Comparison of ENCODE assay signal across 1 cellular context in the genomic region with DNA sequence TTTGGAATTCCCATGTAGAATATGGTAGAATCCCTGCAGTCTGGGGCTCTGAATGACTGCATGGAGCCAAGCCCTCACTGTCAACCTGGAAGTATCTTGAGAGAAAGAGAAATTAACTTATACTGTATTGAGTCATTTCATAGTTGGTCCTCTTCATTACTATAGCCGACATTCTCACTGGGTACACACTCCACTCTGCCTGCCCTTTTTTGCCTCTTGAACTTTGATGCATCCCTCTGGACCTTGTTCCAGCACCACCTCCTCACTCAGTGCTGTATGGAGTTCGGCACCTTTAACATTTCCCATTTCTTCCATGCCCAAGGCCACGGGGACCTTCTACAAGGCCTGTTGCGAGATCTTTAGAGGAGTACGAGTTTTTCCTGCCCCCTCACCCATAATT.
TF ChIP-seq lines count a peak whose summit lies in the region.

No MANE protein-coding gene starts in this region.

TF ChIP-seq in GM12878, 131 proteins besides CTCF, POLR2A, EP300 and RAD21 (continued from another document):
- TF ChIP-seq, protein P1, sequence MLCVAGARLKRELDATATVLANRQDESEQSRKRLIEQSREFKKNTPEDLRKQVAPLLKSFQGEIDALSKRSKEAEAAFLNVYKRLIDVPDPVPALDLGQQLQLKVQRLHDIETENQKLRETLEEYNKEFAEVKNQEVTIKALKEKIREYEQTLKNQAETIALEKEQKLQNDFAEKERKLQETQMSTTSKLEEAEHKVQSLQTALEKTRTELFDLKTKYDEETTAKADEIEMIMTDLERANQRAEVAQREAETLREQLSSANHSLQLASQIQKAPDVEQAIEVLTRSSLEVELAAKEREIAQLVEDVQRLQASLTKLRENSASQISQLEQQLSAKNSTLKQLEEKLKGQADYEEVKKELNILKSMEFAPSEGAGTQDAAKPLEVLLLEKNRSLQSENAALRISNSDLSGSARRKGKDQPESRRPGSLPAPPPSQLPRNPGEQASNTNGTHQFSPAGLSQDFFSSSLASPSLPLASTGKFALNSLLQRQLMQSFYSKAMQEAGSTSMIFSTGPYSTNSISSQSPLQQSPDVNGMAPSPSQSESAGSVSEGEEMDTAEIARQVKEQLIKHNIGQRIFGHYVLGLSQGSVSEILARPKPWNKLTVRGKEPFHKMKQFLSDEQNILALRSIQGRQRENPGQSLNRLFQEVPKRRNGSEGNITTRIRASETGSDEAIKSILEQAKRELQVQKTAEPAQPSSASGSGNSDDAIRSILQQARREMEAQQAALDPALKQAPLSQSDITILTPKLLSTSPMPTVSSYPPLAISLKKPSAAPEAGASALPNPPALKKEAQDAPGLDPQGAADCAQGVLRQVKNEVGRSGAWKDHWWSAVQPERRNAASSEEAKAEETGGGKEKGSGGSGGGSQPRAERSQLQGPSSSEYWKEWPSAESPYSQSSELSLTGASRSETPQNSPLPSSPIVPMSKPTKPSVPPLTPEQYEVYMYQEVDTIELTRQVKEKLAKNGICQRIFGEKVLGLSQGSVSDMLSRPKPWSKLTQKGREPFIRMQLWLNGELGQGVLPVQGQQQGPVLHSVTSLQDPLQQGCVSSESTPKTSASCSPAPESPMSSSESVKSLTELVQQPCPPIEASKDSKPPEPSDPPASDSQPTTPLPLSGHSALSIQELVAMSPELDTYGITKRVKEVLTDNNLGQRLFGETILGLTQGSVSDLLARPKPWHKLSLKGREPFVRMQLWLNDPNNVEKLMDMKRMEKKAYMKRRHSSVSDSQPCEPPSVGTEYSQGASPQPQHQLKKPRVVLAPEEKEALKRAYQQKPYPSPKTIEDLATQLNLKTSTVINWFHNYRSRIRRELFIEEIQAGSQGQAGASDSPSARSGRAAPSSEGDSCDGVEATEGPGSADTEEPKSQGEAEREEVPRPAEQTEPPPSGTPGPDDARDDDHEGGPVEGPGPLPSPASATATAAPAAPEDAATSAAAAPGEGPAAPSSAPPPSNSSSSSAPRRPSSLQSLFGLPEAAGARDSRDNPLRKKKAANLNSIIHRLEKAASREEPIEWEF (IDR thresholded peaks at IDR 0.05; ENCODE audit: insufficient replicate concordance, low read depth, low read length) = no peak
- TF ChIP-seq PML (IDR thresholded peaks at IDR 0.05; ENCODE audit: low read length) = no peak
- no peak for TF ChIP-seq SUPT20H (IDR thresholded peaks at IDR 0.05; ENCODE audit: borderline replicate concordance, control insufficient read depth, low read depth, low read length)
- no peak for TF ChIP-seq NFYA (IDR thresholded peaks at IDR 0.05; ENCODE audit: borderline replicate concordance, low read depth, low read length)
- TF ChIP-seq, protein P2, sequence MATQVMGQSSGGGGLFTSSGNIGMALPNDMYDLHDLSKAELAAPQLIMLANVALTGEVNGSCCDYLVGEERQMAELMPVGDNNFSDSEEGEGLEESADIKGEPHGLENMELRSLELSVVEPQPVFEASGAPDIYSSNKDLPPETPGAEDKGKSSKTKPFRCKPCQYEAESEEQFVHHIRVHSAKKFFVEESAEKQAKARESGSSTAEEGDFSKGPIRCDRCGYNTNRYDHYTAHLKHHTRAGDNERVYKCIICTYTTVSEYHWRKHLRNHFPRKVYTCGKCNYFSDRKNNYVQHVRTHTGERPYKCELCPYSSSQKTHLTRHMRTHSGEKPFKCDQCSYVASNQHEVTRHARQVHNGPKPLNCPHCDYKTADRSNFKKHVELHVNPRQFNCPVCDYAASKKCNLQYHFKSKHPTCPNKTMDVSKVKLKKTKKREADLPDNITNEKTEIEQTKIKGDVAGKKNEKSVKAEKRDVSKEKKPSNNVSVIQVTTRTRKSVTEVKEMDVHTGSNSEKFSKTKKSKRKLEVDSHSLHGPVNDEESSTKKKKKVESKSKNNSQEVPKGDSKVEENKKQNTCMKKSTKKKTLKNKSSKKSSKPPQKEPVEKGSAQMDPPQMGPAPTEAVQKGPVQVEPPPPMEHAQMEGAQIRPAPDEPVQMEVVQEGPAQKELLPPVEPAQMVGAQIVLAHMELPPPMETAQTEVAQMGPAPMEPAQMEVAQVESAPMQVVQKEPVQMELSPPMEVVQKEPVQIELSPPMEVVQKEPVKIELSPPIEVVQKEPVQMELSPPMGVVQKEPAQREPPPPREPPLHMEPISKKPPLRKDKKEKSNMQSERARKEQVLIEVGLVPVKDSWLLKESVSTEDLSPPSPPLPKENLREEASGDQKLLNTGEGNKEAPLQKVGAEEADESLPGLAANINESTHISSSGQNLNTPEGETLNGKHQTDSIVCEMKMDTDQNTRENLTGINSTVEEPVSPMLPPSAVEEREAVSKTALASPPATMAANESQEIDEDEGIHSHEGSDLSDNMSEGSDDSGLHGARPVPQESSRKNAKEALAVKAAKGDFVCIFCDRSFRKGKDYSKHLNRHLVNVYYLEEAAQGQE (IDR thresholded peaks at IDR 0.05; ENCODE audit: low read depth, low read length) = no peak
- TF ChIP-seq, protein P3, sequence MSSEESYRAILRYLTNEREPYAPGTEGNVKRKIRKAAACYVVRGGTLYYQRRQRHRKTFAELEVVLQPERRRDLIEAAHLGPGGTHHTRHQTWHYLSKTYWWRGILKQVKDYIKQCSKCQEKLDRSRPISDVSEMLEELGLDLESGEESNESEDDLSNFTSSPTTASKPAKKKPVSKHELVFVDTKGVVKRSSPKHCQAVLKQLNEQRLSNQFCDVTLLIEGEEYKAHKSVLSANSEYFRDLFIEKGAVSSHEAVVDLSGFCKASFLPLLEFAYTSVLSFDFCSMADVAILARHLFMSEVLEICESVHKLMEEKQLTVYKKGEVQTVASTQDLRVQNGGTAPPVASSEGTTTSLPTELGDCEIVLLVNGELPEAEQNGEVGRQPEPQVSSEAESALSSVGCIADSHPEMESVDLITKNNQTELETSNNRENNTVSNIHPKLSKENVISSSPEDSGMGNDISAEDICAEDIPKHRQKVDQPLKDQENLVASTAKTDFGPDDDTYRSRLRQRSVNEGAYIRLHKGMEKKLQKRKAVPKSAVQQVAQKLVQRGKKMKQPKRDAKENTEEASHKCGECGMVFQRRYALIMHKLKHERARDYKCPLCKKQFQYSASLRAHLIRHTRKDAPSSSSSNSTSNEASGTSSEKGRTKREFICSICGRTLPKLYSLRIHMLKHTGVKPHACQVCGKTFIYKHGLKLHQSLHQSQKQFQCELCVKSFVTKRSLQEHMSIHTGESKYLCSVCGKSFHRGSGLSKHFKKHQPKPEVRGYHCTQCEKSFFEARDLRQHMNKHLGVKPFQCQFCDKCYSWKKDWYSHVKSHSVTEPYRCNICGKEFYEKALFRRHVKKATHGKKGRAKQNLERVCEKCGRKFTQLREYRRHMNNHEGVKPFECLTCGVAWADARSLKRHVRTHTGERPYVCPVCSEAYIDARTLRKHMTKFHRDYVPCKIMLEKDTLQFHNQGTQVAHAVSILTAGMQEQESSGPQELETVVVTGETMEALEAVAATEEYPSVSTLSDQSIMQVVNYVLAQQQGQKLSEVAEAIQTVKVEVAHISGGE (CRISPR knock-in tag; IDR thresholded peaks at IDR 0.05) = no peak
- no peak for TF ChIP-seq YY1 (IDR thresholded peaks at IDR 0.05; ENCODE audit: low read depth, low read length)
- no peak for TF ChIP-seq ESRRA (IDR thresholded peaks at IDR 0.05; ENCODE audit: low read length)
- no peak for TF ChIP-seq CREB1 (IDR thresholded peaks at IDR 0.05; ENCODE audit: low read depth)
- no peak for TF ChIP-seq MYC (IDR thresholded peaks at IDR 0.05; ENCODE audit: insufficient read depth, insufficient read length, insufficient replicate concordance, low read length, severe bottlenecking)
- no peak for TF ChIP-seq BRCA1 (IDR thresholded peaks at IDR 0.05; ENCODE audit: low read depth, low read length)
- TF ChIP-seq CHD4 (IDR thresholded peaks at IDR 0.05) = no peak
TF ChIP-seq in GM12878: peak in this region for 0.
